Comparison of ENCODE assay signal across 1 cellular context in genomic region chr12:56224102-56224701, GRCh38.
TF ChIP-seq lines count a peak whose summit lies in the region.

Gene NABP2 (plus strand): TSS chr12:56224342. CDS start chr12:56224857, 515 bp downstream.

TF ChIP-seq in GM12878, 131 proteins besides CTCF, POLR2A, EP300 and RAD21 (continued from another document and continues in another):
- no peak for TF ChIP-seq CUX1 (IDR thresholded peaks at IDR 0.05; ENCODE audit: insufficient replicate concordance, low read depth, low read length)
- peak; percentile 84 for TF ChIP-seq E4F1 (IDR thresholded peaks at IDR 0.05; ENCODE audit: borderline replicate concordance, partially characterized antibody)
- peak; percentile 93 for TF ChIP-seq SP1 (IDR thresholded peaks at IDR 0.05; ENCODE audit: low read depth, low read length)
- TF ChIP-seq, protein P1, sequence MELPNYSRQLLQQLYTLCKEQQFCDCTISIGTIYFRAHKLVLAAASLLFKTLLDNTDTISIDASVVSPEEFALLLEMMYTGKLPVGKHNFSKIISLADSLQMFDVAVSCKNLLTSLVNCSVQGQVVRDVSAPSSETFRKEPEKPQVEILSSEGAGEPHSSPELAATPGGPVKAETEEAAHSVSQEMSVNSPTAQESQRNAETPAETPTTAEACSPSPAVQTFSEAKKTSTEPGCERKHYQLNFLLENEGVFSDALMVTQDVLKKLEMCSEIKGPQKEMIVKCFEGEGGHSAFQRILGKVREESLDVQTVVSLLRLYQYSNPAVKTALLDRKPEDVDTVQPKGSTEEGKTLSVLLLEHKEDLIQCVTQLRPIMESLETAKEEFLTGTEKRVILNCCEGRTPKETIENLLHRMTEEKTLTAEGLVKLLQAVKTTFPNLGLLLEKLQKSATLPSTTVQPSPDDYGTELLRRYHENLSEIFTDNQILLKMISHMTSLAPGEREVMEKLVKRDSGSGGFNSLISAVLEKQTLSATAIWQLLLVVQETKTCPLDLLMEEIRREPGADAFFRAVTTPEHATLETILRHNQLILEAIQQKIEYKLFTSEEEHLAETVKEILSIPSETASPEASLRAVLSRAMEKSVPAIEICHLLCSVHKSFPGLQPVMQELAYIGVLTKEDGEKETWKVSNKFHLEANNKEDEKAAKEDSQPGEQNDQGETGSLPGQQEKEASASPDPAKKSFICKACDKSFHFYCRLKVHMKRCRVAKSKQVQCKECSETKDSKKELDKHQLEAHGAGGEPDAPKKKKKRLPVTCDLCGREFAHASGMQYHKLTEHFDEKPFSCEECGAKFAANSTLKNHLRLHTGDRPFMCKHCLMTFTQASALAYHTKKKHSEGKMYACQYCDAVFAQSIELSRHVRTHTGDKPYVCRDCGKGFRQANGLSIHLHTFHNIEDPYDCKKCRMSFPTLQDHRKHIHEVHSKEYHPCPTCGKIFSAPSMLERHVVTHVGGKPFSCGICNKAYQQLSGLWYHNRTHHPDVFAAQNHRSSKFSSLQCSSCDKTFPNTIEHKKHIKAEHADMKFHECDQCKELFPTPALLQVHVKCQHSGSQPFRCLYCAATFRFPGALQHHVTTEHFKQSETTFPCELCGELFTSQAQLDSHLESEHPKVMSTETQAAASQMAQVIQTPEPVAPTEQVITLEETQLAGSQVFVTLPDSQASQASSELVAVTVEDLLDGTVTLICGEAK (IDR thresholded peaks at IDR 0.05; ENCODE audit: borderline replicate concordance): peak; percentile 89
- peak; percentile 73 for TF ChIP-seq CREB1 (IDR thresholded peaks at IDR 0.05; ENCODE audit: low read depth)
- TF ChIP-seq POU2F2 (IDR thresholded peaks at IDR 0.05; ENCODE audit: borderline replicate concordance, low read depth, low read length): 0 out of 3 replicates have a peak, but pooled peaks have one; percentile 30
- TF ChIP-seq BHLHE40 (IDR thresholded peaks at IDR 0.05; ENCODE audit: borderline replicate concordance in 1 of 2, low read depth in 2 of 2, low read length in 1 of 2): peak; percentile 70 to 89
- peak; percentile 87 for TF ChIP-seq CHD2 (IDR thresholded peaks at IDR 0.05; ENCODE audit: borderline replicate concordance, low read depth, low read length)
- peak; percentile 51; the same call in 1 of the 2 replicates for TF ChIP-seq POLR2AphosphoS2 (IDR thresholded peaks at IDR 0.05; ENCODE audit: low read depth, low read length)
- peak; percentile 86 for TF ChIP-seq MXI1 (IDR thresholded peaks at IDR 0.05; ENCODE audit: low read depth, low read length)
- TF ChIP-seq SIN3A (IDR thresholded peaks at IDR 0.05; ENCODE audit: low read depth, low read length): peak; percentile 81; the same call in 1 of the 2 replicates
- TF ChIP-seq RELA (IDR thresholded peaks at IDR 0.05; ENCODE audit: borderline replicate concordance, partially characterized antibody): peak; percentile 82
- TF ChIP-seq ZZZ3 (IDR thresholded peaks at IDR 0.05; ENCODE audit: control insufficient read depth, insufficient read length, low read depth): no peak
- peak; percentile 53 for TF ChIP-seq SMC3 (IDR thresholded peaks at IDR 0.05; ENCODE audit: borderline replicate concordance, low read length)
- TF ChIP-seq TARDBP (IDR thresholded peaks at IDR 0.05; ENCODE audit: borderline replicate concordance): no peak
- peak; percentile 74 for TF ChIP-seq EED (IDR thresholded peaks at IDR 0.05; ENCODE audit: low read depth)
- TF ChIP-seq NR2F1 (conservative IDR thresholded peaks at IDR 0.05): peak; percentile 44; the same call in 1 of the 2 replicates
- peak; percentile 96 for TF ChIP-seq ZSCAN29 (IDR thresholded peaks at IDR 0.05)
- TF ChIP-seq, protein P2, sequence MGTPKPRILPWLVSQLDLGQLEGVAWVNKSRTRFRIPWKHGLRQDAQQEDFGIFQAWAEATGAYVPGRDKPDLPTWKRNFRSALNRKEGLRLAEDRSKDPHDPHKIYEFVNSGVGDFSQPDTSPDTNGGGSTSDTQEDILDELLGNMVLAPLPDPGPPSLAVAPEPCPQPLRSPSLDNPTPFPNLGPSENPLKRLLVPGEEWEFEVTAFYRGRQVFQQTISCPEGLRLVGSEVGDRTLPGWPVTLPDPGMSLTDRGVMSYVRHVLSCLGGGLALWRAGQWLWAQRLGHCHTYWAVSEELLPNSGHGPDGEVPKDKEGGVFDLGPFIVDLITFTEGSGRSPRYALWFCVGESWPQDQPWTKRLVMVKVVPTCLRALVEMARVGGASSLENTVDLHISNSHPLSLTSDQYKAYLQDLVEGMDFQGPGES (IDR thresholded peaks at IDR 0.05): peak; percentile 79
- no peak for TF ChIP-seq SPI1 (IDR thresholded peaks at IDR 0.05; ENCODE audit: borderline replicate concordance, insufficient read depth, low read depth, low read length)
- TF ChIP-seq, protein P3, sequence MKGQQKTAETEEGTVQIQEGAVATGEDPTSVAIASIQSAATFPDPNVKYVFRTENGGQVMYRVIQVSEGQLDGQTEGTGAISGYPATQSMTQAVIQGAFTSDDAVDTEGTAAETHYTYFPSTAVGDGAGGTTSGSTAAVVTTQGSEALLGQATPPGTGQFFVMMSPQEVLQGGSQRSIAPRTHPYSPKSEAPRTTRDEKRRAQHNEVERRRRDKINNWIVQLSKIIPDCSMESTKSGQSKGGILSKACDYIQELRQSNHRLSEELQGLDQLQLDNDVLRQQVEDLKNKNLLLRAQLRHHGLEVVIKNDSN (IDR thresholded peaks at IDR 0.05; ENCODE audit: borderline replicate concordance, extremely low read length, insufficient read depth, low read depth, low read length): peak; percentile 32
- peak in 1 of 2 experiments; percentile 58; a peak in 2 of 3 replicates for TF ChIP-seq EGR1 (IDR thresholded peaks at IDR 0.05; ENCODE audit: borderline replicate concordance in 1 of 2, low read depth in 2 of 2, low read length in 2 of 2)
- TF ChIP-seq CBFB (IDR thresholded peaks at IDR 0.05; ENCODE audit: low read depth): peak; percentile 52
- 0 out of 2 replicates have a peak, but pooled peaks have one; percentile 38 for TF ChIP-seq HDGF (IDR thresholded peaks at IDR 0.05)
- TF ChIP-seq, protein P4, sequence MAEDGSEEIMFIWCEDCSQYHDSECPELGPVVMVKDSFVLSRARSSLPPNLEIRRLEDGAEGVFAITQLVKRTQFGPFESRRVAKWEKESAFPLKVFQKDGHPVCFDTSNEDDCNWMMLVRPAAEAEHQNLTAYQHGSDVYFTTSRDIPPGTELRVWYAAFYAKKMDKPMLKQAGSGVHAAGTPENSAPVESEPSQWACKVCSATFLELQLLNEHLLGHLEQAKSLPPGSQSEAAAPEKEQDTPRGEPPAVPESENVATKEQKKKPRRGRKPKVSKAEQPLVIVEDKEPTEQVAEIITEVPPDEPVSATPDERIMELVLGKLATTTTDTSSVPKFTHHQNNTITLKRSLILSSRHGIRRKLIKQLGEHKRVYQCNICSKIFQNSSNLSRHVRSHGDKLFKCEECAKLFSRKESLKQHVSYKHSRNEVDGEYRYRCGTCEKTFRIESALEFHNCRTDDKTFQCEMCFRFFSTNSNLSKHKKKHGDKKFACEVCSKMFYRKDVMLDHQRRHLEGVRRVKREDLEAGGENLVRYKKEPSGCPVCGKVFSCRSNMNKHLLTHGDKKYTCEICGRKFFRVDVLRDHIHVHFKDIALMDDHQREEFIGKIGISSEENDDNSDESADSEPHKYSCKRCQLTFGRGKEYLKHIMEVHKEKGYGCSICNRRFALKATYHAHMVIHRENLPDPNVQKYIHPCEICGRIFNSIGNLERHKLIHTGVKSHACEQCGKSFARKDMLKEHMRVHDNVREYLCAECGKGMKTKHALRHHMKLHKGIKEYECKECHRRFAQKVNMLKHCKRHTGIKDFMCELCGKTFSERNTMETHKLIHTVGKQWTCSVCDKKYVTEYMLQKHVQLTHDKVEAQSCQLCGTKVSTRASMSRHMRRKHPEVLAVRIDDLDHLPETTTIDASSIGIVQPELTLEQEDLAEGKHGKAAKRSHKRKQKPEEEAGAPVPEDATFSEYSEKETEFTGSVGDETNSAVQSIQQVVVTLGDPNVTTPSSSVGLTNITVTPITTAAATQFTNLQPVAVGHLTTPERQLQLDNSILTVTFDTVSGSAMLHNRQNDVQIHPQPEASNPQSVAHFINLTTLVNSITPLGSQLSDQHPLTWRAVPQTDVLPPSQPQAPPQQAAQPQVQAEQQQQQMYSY (CRISPR knock-in tag; IDR thresholded peaks at IDR 0.05): no peak
- TF ChIP-seq ZNF687 (IDR thresholded peaks at IDR 0.05): no peak
- no peak for TF ChIP-seq SMAD5 (IDR thresholded peaks at IDR 0.05; ENCODE audit: low read depth)
- TF ChIP-seq NBN (IDR thresholded peaks at IDR 0.05): peak; percentile 79
- 0 out of 2 replicates have a peak, but pooled peaks have one; percentile 1 for TF ChIP-seq TCF12 (IDR thresholded peaks at IDR 0.05; ENCODE audit: low read depth, low read length)
- peak; percentile 59 for TF ChIP-seq HCFC1 (IDR thresholded peaks at IDR 0.05; ENCODE audit: low read length)
- 0 out of 2 replicates have a peak, but pooled peaks have one; percentile 22 for TF ChIP-seq ESRRA (IDR thresholded peaks at IDR 0.05; ENCODE audit: low read length)
- TF ChIP-seq CHD1 (IDR thresholded peaks at IDR 0.05; ENCODE audit: low read depth, low read length): no peak; the same call in 1 of the 2 replicates
- TF ChIP-seq CBX3 (IDR thresholded peaks at IDR 0.05; ENCODE audit: borderline replicate concordance, low read depth): no peak
- 0 out of 2 replicates have a peak, but pooled peaks have one; percentile 17 for TF ChIP-seq ATF7 (IDR thresholded peaks at IDR 0.05; ENCODE audit: low read depth)
- TF ChIP-seq YY1 (IDR thresholded peaks at IDR 0.05; ENCODE audit: low read depth, low read length): peak; percentile 80
